1 cellular context compared by ENCODE assay signal in the genomic region with DNA sequence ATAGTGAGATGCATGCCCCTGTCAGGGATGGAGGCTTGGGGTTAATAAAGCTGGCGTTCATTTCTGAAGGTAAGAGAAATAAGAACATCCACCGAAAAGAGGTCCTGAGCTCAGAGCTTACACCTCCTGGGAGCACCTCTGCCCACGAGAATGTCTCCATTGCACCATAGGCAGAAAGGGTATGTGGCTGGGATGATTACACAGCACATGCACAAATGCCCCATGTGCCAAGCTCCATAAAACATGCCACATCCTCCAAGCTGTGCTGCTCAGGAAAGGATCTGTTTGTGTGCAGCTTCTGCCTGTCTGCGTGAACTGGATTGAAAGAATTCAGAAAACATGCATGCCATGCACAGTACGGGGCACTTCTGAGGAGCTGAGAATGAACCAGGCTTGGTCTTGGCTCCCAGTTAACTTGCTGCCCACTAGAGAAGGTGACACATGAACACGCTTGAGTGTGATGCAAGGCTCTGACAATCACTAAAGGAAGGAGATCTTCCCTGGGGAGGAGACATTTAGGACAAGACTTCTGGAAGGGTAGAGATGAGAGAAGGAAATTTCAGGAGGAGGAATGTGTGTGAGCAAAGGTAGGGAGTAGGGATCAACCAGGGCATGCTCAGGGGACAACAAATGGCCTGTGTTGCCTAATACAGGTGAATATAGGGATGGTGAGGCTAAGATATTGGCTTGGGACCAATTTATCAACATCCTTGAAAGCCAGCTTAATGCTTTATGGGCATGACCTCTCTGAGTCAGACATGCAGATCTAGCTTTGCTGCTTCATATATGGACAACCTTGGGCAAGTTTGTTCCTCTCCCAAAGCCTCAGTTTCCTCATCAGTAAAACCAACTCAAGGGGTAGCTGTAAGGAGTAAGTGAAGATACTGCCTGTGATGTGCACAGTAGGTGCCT.
A peak's percentile ranks its signal among the peaks of the same experiment; 100 is the strongest.
TF ChIP-seq lines count a peak whose summit lies in the region.

No MANE protein-coding gene starts in this region.

TF ChIP-seq in HepG2, 621 proteins besides CTCF, POLR2A, EP300 and RAD21:
- TF ChIP-seq, protein P1, sequence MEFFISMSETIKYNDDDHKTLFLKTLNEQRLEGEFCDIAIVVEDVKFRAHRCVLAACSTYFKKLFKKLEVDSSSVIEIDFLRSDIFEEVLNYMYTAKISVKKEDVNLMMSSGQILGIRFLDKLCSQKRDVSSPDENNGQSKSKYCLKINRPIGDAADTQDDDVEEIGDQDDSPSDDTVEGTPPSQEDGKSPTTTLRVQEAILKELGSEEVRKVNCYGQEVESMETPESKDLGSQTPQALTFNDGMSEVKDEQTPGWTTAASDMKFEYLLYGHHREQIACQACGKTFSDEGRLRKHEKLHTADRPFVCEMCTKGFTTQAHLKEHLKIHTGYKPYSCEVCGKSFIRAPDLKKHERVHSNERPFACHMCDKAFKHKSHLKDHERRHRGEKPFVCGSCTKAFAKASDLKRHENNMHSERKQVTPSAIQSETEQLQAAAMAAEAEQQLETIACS (CRISPR knock-in tag; IDR thresholded peaks at IDR 0.05): no peak
- TF ChIP-seq, protein P2, sequence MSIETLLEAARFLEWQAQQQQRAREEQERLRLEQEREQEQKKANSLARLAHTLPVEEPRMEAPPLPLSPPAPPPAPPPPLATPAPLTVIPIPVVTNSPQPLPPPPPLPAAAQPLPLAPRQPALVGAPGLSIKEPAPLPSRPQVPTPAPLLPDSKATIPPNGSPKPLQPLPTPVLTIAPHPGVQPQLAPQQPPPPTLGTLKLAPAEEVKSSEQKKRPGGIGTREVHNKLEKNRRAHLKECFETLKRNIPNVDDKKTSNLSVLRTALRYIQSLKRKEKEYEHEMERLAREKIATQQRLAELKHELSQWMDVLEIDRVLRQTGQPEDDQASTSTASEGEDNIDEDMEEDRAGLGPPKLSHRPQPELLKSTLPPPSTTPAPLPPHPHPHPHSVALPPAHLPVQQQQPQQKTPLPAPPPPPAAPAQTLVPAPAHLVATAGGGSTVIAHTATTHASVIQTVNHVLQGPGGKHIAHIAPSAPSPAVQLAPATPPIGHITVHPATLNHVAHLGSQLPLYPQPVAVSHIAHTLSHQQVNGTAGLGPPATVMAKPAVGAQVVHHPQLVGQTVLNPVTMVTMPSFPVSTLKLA (IDR thresholded peaks at IDR 0.05): 0 out of 2 replicates have a peak, but pooled peaks have one; percentile 14
- no peak for TF ChIP-seq RBM22 (optimal IDR thresholded peaks at IDR 0.05; ENCODE audit: low read length)
